Comparison of ENCODE assay signal across 31 cellular contexts in genomic region chr5:109741390-109741789, GRCh38. TPM values are rescaled to one million over a fixed set of nuclear protein-coding genes. Genes with fewer than 3 reads are reported as not detected.
DNase-seq lines count a peak whose midpoint lies in the region; FAIRE-seq and TF ChIP-seq lines count a peak whose summit lies in the region.
"Had no signal": no experiment of that assay in that cellular context is flagged by ENCODE, and none has a peak within 500 bp of the region (broad histone marks: within the 10 kb centered on the region; RNA-seq: fewer than 3 reads in every experiment).

No MANE protein-coding gene starts in this region.

- no peak overlapping the region for H4K91ac ChIP-seq in H1 (replicated peaks; ENCODE audit: insufficient read length, low read length)

- H3K27me3 ChIP-seq in GM23248 (replicated peaks; ENCODE audit: insufficient read depth): no peaks in the 10 kb centered on the region
- H3K27me3 ChIP-seq in KMS-11 (ENCODE audit: insufficient read depth, low read depth): no peaks in the 10 kb centered on the region
- no peaks in the 10 kb centered on the region for H3K27me3 ChIP-seq in H1 (replicated peaks in 1 of 4; ENCODE audit: control insufficient read depth in 3 of 4, extremely low read depth in 1 of 4, insufficient read depth in 3 of 4, low read length in 3 of 4)
- H3K27me3 ChIP-seq: neutrophil, Peyer's patch, right lobe of liver, testis had no signal

- H2AFZ ChIP-seq in GM23248: no peak overlapping the region
- no peak overlapping the region for H2AFZ ChIP-seq in KMS-11 (ENCODE audit: low read depth)
- H2AFZ ChIP-seq in H1 (ENCODE audit: low read length): no peak overlapping the region

- TF ChIP-seq EP300 in H1 (IDR thresholded peaks at IDR 0.05; ENCODE audit: borderline replicate concordance in 1 of 2, low read depth in 2 of 2, low read length in 2 of 2): no peak

- H3K4me3 Mint-ChIP-seq in mesothelial cell of epicardium: no peak overlapping the region
- H3K4me3 Mint-ChIP-seq: activated naive CD8-positive, alpha-beta T cell treated with anti-CD3 and anti-CD28 coated beads for 36 hours; activated T-cell treated with anti-CD3 and anti-CD28 coated beads, Interleukin-2, amount 50 U/mL, for 24 hours; CD4-positive, alpha-beta T cell; effector memory CD8-positive, alpha-beta T cell; stimulated activated naive CD8-positive, alpha-beta T cell treated with anti-CD3 and anti-CD28 coated beads, Interleukin-15, Interleukin-2, amounts not matched to agents 100 ng/mL and 50 ng/mL, for 24 hours had no signal

- no peaks in the 10 kb centered on the region for H3K27me3 Mint-ChIP-seq in mesothelial cell of epicardium (ENCODE audit: low read depth)
- H3K27me3 Mint-ChIP-seq: activated naive CD8-positive, alpha-beta T cell treated with anti-CD3 and anti-CD28 coated beads for 36 hours; activated T-cell treated with anti-CD3 and anti-CD28 coated beads, Interleukin-2, amount 50 U/mL, for 24 hours; CD4-positive, alpha-beta T cell; effector memory CD8-positive, alpha-beta T cell; stimulated activated naive CD8-positive, alpha-beta T cell treated with anti-CD3 and anti-CD28 coated beads, Interleukin-15, Interleukin-2, amounts not matched to agents 100 ng/mL and 50 ng/mL, for 24 hours had no signal

- H3K36me3 ChIP-seq in GM23248 (ENCODE audit: low read depth) (no peaks in the 10 kb centered on the region), KMS-11 (ENCODE audit: insufficient read depth) (no peaks in the 10 kb centered on the region; the same call in 1 of the 2 replicates), H1 (ENCODE audit: control insufficient read depth in 2 of 4, insufficient read depth in 4 of 4, low read length in 3 of 4) (no peaks in the 10 kb centered on the region)
- H3K36me3 ChIP-seq: neutrophil, Peyer's patch, prostate gland, right lobe of liver had no signal

- H4K8ac ChIP-seq in H1 (ENCODE audit: extremely low read depth, insufficient read depth, low read length): no peak overlapping the region

- H3F3A ChIP-seq in GM23248 (ENCODE audit: insufficient read depth): peaks cover 38% of the 10 kb centered on the region

- H3K9ac ChIP-seq in GM23248: peak overlapping the region; percentile 12
- H3K9ac ChIP-seq in KMS-11: no peak overlapping the region
- no peak overlapping the region for H3K9ac ChIP-seq in H1 (replicated peaks in 1 of 4; ENCODE audit: extremely low read depth in 1 of 4, low read depth in 3 of 4, low read length in 3 of 4)

- in situ Hi-C loops in GM23248 (cut with MboI): no loop called here

- no peak for TF ChIP-seq RAD21 in H1 (IDR thresholded peaks at IDR 0.05 in 1 of 2, conservative IDR thresholded peaks at IDR 0.05 in 1 of 2; ENCODE audit: low read depth in 2 of 2, low read length in 2 of 2)

- no peak overlapping the region for H2AK5ac ChIP-seq in H1 (ENCODE audit: low read depth, low read length)

- no peak overlapping the region for H2BK20ac ChIP-seq in H1 (ENCODE audit: low read length)

- H3K27ac Mint-ChIP-seq in mesothelial cell of epicardium: peak overlapping the region; percentile 5
- H3K27ac Mint-ChIP-seq: activated naive CD8-positive, alpha-beta T cell treated with anti-CD3 and anti-CD28 coated beads for 36 hours; activated T-cell treated with anti-CD3 and anti-CD28 coated beads, Interleukin-2, amount 50 U/mL, for 24 hours; CD4-positive, alpha-beta T cell; stimulated activated naive CD8-positive, alpha-beta T cell treated with anti-CD3 and anti-CD28 coated beads, Interleukin-15, Interleukin-2, amounts not matched to agents 100 ng/mL and 50 ng/mL, for 24 hours had no signal

- no peaks in the 10 kb centered on the region; the same call in 1 of the 2 replicates for H3K23me2 ChIP-seq in H1 (ENCODE audit: low read depth, low read length)

- H3K4me1 ChIP-seq in GM23248 (ENCODE audit: insufficient read depth) (peaks cover 53% of the 10 kb centered on the region), KMS-11 (ENCODE audit: low read depth, poor library complexity, severe bottlenecking) (peaks cover 99% of the 10 kb centered on the region), H1 (replicated peaks in 1 of 4; ENCODE audit: control insufficient read depth in 3 of 4, insufficient read depth in 4 of 4, low read length in 3 of 4) (peaks cover 20 to 38% (median 29%) of the 10 kb centered on the region in 4 experiments)
- H3K4me1 ChIP-seq: prostate gland had no signal

- no peak overlapping the region for H3K56ac ChIP-seq in H1 (replicated peaks; ENCODE audit: insufficient read length, low read depth, low read length)

- no peak for TF ChIP-seq POLR2A in H1 (IDR thresholded peaks at IDR 0.05; ENCODE audit: control extremely low read depth in 1 of 2, low read depth in 2 of 2, low read length in 2 of 2)

- H4K5ac ChIP-seq in H1 (ENCODE audit: insufficient read length, low read depth, low read length): no peak overlapping the region

- no peak for FAIRE-seq in H1 (lab: Jason Lieb, UNC)
- FAIRE-seq: A204.1, HepG2, urothelium cell line had no signal

- H3K36me3 Mint-ChIP-seq in mesothelial cell of epicardium: peaks cover 4% of the 10 kb centered on the region

- H3K27ac ChIP-seq in GM23248 (0 out of 2 replicates have a peak overlapping the region, but pooled peaks have one; percentile 4), KMS-11 (peak overlapping the region; percentile 66; the same call in 1 of the 2 replicates), H1 (ENCODE audit: low read depth, low read length) (no peak overlapping the region)
- H3K27ac ChIP-seq: coronary artery, neutrophil, Peyer's patch, prostate gland, right lobe of liver, testis had no signal

- CTCF ChIA-PET in H1 (lab: Charles Lee; ENCODE audit: partially characterized antibody): interaction anchor here (1.0 kb wide), 1 partner anchor 66 kb away, joined by 3 read pairs; no protein-coding TSS in a partner anchor

- no peaks in the 10 kb centered on the region for H3K9me2 ChIP-seq in GM23248 (ENCODE audit: insufficient read depth)

- no peak for TF ChIP-seq CTCF in KMS-11 (conservative IDR thresholded peaks at IDR 0.05; ENCODE audit: low read depth, low read length)
- no peak for TF ChIP-seq CTCF in H1 (IDR thresholded peaks at IDR 0.05; ENCODE audit: control extremely low read depth in 1 of 3, insufficient read depth in 1 of 3, low read depth in 1 of 3, low read length in 3 of 3)
- no peak for TF ChIP-seq CTCF in mesothelial cell of epicardium (IDR thresholded peaks at IDR 0.05; ENCODE audit: unreplicated experiment)

- H3K4me1 Mint-ChIP-seq in mesothelial cell of epicardium: peaks cover 41% of the 10 kb centered on the region

- H3K9me3 Mint-ChIP-seq in mesothelial cell of epicardium: peaks cover 8% of the 10 kb centered on the region
- H3K9me3 Mint-ChIP-seq: activated T-cell treated with anti-CD3 and anti-CD28 coated beads, Interleukin-2, amount 50 U/mL, for 24 hours; CD4-positive, alpha-beta T cell; effector memory CD8-positive, alpha-beta T cell; stimulated activated naive CD8-positive, alpha-beta T cell treated with anti-CD3 and anti-CD28 coated beads, Interleukin-15, Interleukin-2, amounts not matched to agents 100 ng/mL and 50 ng/mL, for 24 hours had no signal

- H4K20me1 ChIP-seq in GM23248 (ENCODE audit: insufficient read depth) (no peaks in the 10 kb centered on the region), KMS-11 (ENCODE audit: insufficient read depth) (peaks cover 12% of the 10 kb centered on the region; the same call in 1 of the 2 replicates), H1 (replicated peaks in 1 of 2; ENCODE audit: control insufficient read depth in 1 of 2, insufficient read depth in 2 of 2, low read length in 2 of 2) (no peaks in the 10 kb centered on the region)

- no peak overlapping the region for H3K14ac ChIP-seq in H1 (ENCODE audit: insufficient read length)

- peak overlapping the region; percentile 15; the same call in 1 of the 2 replicates for H3K4me3 ChIP-seq in GM23248
- no peak overlapping the region for H3K4me3 ChIP-seq in KMS-11 (IDR thresholded peaks at IDR 0.05; ENCODE audit: insufficient read depth, low read depth, low read length)
- H3K4me3 ChIP-seq in H1 (ENCODE audit: extremely low read depth in 1 of 4, insufficient read depth in 2 of 4, low read depth in 3 of 4, low read length in 4 of 4): peak overlapping the region in 1 of 4 experiments; percentile 39; a peak in 2 of 8 replicates
- H3K4me3 ChIP-seq: coronary artery, Peyer's patch, prostate gland, right lobe of liver, testis had no signal

- H3K18ac ChIP-seq in H1 (ENCODE audit: extremely low read depth, low read length): no peak overlapping the region

- H3K79me2 ChIP-seq in GM23248 (ENCODE audit: insufficient read depth): peaks cover 67% of the 10 kb centered on the region
- H3K79me2 ChIP-seq in KMS-11 (ENCODE audit: insufficient read depth, low read depth): peaks cover 94% of the 10 kb centered on the region
- peaks cover 0 to 73% of the 10 kb centered on the region in 2 experiments; a peak in 3 of 4 replicates for H3K79me2 ChIP-seq in H1 (ENCODE audit: control insufficient read depth in 1 of 2, insufficient read depth in 2 of 2, low read length in 2 of 2)

- DNase-seq in GM23248 (no peak), H1 (ENCODE audit: low read depth in 1 of 2, low spot score in 2 of 2) (no peak), mesothelial cell of epicardium (ENCODE audit: low spot score in 2 of 2, unreplicated experiment in 2 of 2) (no peak), NCI-H69 (lab: John Stamatoyannopoulos, UW) (no peak), globus pallidus (ENCODE audit: low spot score) (no peak), foreskin melanocyte (no peak), NCI-H748 treated with DMSO at 0.1 percent for 48 hours (lab: John Stamatoyannopoulos, UW) (no peak)
- DNase-seq: activated CD4-positive, alpha-beta T cell treated with anti-CD3 and anti-CD28 coated beads for 48 hours; activated gamma-delta T cell; activated naive CD8-positive, alpha-beta T cell treated with anti-CD3 and anti-CD28 coated beads for 36 hours; activated T-cell treated with anti-CD3 and anti-CD28 coated beads, Interleukin-2, amount 50 U/mL, for 24 hours; aorta; CD4-positive, alpha-beta T cell; effector memory CD8-positive, alpha-beta T cell; foreskin fibroblast; GOT3; NCI-H1436 treated with DMSO at 0.1 percent for 48 hours; Peyer's patch; right lobe of liver; SIG-M5; stimulated activated CD8-positive, alpha-beta memory T cell treated with anti-CD3 and anti-CD28 coated beads, Interleukin-4, amount 100 ng/mL, for 48 hours; T-helper 9 cell; testis had no signal

- no peak overlapping the region for H3K4ac ChIP-seq in H1 (replicated peaks; ENCODE audit: insufficient read length, low read depth, low read length)

- no peak overlapping the region for H3K23ac ChIP-seq in H1 (ENCODE audit: insufficient read length)

- 95 to 98% methylated on average over 1 of the region's 1 CpG for WGBS in GM23248 (ENCODE audit: low coverage in 1 of 2, low lambda C conversion rate in 2 of 2, missing lambda C conversion rate in 2 of 2), 2 experiments
- 0% methylated on average over 1 of the region's 1 CpG; no CpG with 5 or more reads in 1 of the 2 experiments for WGBS in H1 (ENCODE audit: extremely low coverage in 1 of 2, insufficient coverage in 1 of 2, insufficient read length in 1 of 2, insufficient replicate concordance in 2 of 2, low coverage in 1 of 2, low lambda C conversion rate in 2 of 2, missing lambda C conversion rate in 1 of 2), 2 experiments

- H2BK5ac ChIP-seq in H1 (ENCODE audit: low read depth, low read length): no peak overlapping the region

- no peak overlapping the region for H2BK120ac ChIP-seq in H1 (replicated peaks; ENCODE audit: low read depth, low read length)

- H2BK15ac ChIP-seq in H1 (ENCODE audit: low read length): no peak overlapping the region

- H3K4me2 ChIP-seq in GM23248 (ENCODE audit: unreplicated experiment) (peak overlapping the region; percentile 43), KMS-11 (peak overlapping the region; percentile 85; the same call in 1 of the 2 replicates), H1 (ENCODE audit: insufficient read depth in 1 of 2, low read depth in 2 of 2, low read length in 2 of 2) (peak overlapping the region; percentile 65 to 89; a peak in 2 of 4 replicates)

- POLR2A ChIA-PET in H1 (lab: Charles Lee; ENCODE audit: partially characterized antibody): interaction anchor here (0.9 to 1.8 kb wide), 3 partner anchors 16 to 53 kb away, joined by 3 to 7 read pairs (median 3); partner anchors contain the start of gene MAN2A1

- H3K9me3 ChIP-seq in GM23248 (ENCODE audit: low read depth) (no peaks in the 10 kb centered on the region), H1 (ENCODE audit: insufficient read depth in 2 of 2, low read depth in 1 of 2, low read length in 1 of 2) (no peaks in the 10 kb centered on the region)
- H3K9me3 ChIP-seq: neutrophil, Peyer's patch, prostate gland, right lobe of liver, testis had no signal

- no peaks in the 10 kb centered on the region; the same call in 1 of the 2 replicates for H3K79me1 ChIP-seq in H1 (ENCODE audit: low read depth, low read length)

- H2BK12ac ChIP-seq in H1 (ENCODE audit: low read depth, low read length): no peak overlapping the region

RNA-seq across cellular contexts. Expression of gene MAN2A1, which starts 51.7 kb away (rescaled TPM):
- total RNA-seq in GM23248 (2014; rRNA removed; shearing (Covaris generic)): 54.6 and 59.3 TPM in 2 replicates
- polyA plus RNA-seq in GM23248 (2016; fragmentation: Nextera tagmentation; extraction: Ambion mirVana) (18.1 and 20.8 TPM in 2 replicates), H1 (2011; rRNA removed) (20.1 and 29.1 TPM in 2 replicates)
- 98.5 and 102 TPM in 2 replicates for total RNA-seq in H1 (2021; fragmentation: NEBNext Ultra II Directional; extraction: Animal tissue kit (Norgen Biotek cat#: 25700))
- 35.0 TPM for polyA plus RNA-seq in H1 (2011; cell fraction: cytosol; rRNA removed)
- 28.9 TPM for polyA plus RNA-seq in H1 (2011; cell fraction: nucleus; rRNA removed)
- 29.2 to 52.7 TPM (median 36.2 TPM) in 4 replicates for polyA plus RNA-seq in H1 (2012, experiment 1 of 2)
- 3.3 TPM for polyA plus RNA-seq in H1 (2012, experiment 2 of 2)
- polyA plus RNA-seq in H1 (2013, experiment 1 of 2): 92.3 TPM
- 83.3 TPM for polyA plus RNA-seq in H1 (2013, experiment 2 of 2)
- polyA minus RNA-seq in H1 (2011; rRNA and poly(A)+ RNA removed): 120 and 166 TPM in 2 replicates
- polyA minus RNA-seq in H1 (2011; cell fraction: cytosol; rRNA and poly(A)+ RNA removed): 68.3 TPM
- polyA minus RNA-seq in H1 (2011; cell fraction: nucleus; rRNA and poly(A)+ RNA removed): 160 TPM
- total RNA-seq in mesothelial cell of epicardium: 19.1 to 21.3 TPM (median 20.0 TPM) in 3 replicates
